Comparison of ENCODE assay signal across 25 cellular contexts in the genomic region with DNA sequence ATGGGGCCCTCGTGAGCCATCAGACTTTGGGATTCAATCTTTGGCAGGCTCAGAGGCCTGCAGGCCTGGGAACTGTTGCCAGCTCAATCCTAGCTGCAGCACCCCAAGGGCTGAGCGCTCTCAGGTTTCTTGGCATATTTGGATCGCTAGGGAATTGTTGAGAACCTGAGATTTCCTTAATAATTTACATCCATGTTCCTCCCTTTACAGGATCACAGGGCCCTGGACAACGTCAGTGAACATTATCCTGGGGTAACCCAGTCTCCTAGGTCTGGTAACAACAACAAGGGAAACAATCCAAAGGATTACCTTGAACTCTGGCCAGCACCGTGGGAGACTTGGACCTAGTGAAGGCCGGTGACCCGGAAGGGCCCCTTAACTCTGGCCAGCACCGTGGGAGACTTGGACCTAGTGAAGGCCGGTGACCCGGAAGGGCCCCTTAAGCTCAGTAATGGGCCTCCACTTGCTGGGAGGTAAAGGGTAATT. TPM values are rescaled to one million over a fixed set of nuclear protein-coding genes. Genes with fewer than 3 reads are reported as not detected.
DNase-seq lines count a peak whose midpoint lies in the region; ATAC-seq and TF ChIP-seq lines count a peak whose summit lies in the region.
"Had no signal": no experiment of that assay in that cellular context is flagged by ENCODE, and none has a peak within 500 bp of the region (broad histone marks: within the 10 kb centered on the region; RNA-seq: fewer than 3 reads in every experiment).

No MANE protein-coding gene starts in this region.

- peak; percentile 60 for DNase-seq in MG63
- DNase-seq in body of pancreas = peak in 3 of 4 donors; percentile 36 to 47 (median 37)
- DNase-seq in left kidney (ENCODE audit: low read depth, low spot score) = peak; percentile 72
- no peak for DNase-seq in MCF 10A (ENCODE audit: unreplicated experiment)
- DNase-seq in ascending aorta (ENCODE audit: low spot score in 2 of 2) = no peak
- DNase-seq in HK-2 (ENCODE audit: unreplicated experiment) = no peak
- DNase-seq: ACHN; activated CD4-positive, alpha-beta T cell treated with anti-CD3 and anti-CD28 coated beads for 1 hour; activated T-cell treated with anti-CD3 and anti-CD28 coated beads for 4 hours; BE2C; foreskin melanocyte; GM23248; IMR-90; mesenchymal stem cell; NCI-H1105 treated with DMSO at 0.1 percent for 48 hours; NCI-H2081; NCI-H345; Peyer's patch; stimulated activated CD4-positive, alpha-beta T cell treated with anti-CD3 and anti-CD28 coated beads, Interleukin-2, amount 100 ng/mL, for 48 hours; T-helper 1 cell had no signal

- H3K9me3 ChIP-seq in MG63 (no peaks in the 10 kb centered on the region), body of pancreas (no peaks in the 10 kb centered on the region), ascending aorta (no peaks in the 10 kb centered on the region)
- H3K9me3 ChIP-seq: BE2C, Peyer's patch, SJSA1 had no signal

- H3K4me1 ChIP-seq in body of pancreas (peaks cover 8% of the 10 kb centered on the region), rectal smooth muscle tissue (ENCODE audit: control insufficient read depth, insufficient read depth, low read length) (no peaks in the 10 kb centered on the region), ascending aorta (no peaks in the 10 kb centered on the region)
- H3K4me1 ChIP-seq: BE2C, Peyer's patch, SJSA1 had no signal

- no peak overlapping the region for H3K9ac ChIP-seq in rectal smooth muscle tissue (ENCODE audit: low read length)
- H3K9ac ChIP-seq: GM23248 had no signal

- no peak overlapping the region for H3K27ac Mint-ChIP-seq in MCF 10A (ENCODE audit: low read depth, unreplicated experiment)
- H3K27ac Mint-ChIP-seq: activated naive CD4-positive, alpha-beta T cell treated with anti-CD3 and anti-CD28 coated beads, Interleukin-2, amount 50 U/mL, for 72 hours; type B pancreatic cell had no signal

- CTCF ChIA-PET in MCF 10A (lab: Yijun Ruan, JAX) = interaction anchor here (1.0 to 2.6 kb wide), 4 partner anchors 12 to 44 kb away, joined by 3 to 15 read pairs (median 4); no protein-coding TSS in a partner anchor

- no peak overlapping the region for H3K4me3 ChIP-seq in MG63
- no peak overlapping the region for H3K4me3 ChIP-seq in body of pancreas
- H3K4me3 ChIP-seq in rectal smooth muscle tissue (ENCODE audit: low read length) = no peak overlapping the region
- H3K4me3 ChIP-seq in ascending aorta = no peak overlapping the region
- H3K4me3 ChIP-seq: GM23248, Peyer's patch, SJSA1 had no signal

- intact Hi-C loops in body of pancreas (cut with DNase I) (no loop called here), MCF 10A (cut with micrococcal nuclease) (no loop called here), ascending aorta (cut with DNase I) (no loop called here)

- H3K27me3 ChIP-seq in MG63 = no peaks in the 10 kb centered on the region
- H3K27me3 ChIP-seq in body of pancreas = no peaks in the 10 kb centered on the region
- no peaks in the 10 kb centered on the region for H3K27me3 ChIP-seq in rectal smooth muscle tissue (ENCODE audit: control insufficient read depth, insufficient read depth, low read length)
- H3K27me3 ChIP-seq in ascending aorta = no peaks in the 10 kb centered on the region
- H3K27me3 ChIP-seq: BE2C, Peyer's patch, SJSA1 had no signal

- TF ChIP-seq POLR2A in body of pancreas (IDR thresholded peaks at IDR 0.05) = no peak

- ATAC-seq in body of pancreas (peak; percentile 88), HG02798 (IDR thresholded peaks at IDR 0.05; ENCODE audit: poor library complexity, unreplicated experiment) (no peak)
- ATAC-seq: activated naive CD4-positive, alpha-beta T cell treated with anti-CD3 and anti-CD28 coated beads, Interleukin-2, amount 50 U/mL, for 72 hours had no signal

- no peaks in the 10 kb centered on the region for H3K36me3 Mint-ChIP-seq in MCF 10A (ENCODE audit: insufficient read depth, unreplicated experiment)
- H3K36me3 Mint-ChIP-seq: activated naive CD4-positive, alpha-beta T cell treated with anti-CD3 and anti-CD28 coated beads, Interleukin-2, amount 50 U/mL, for 72 hours; type B pancreatic cell had no signal

- H3K27ac ChIP-seq in body of pancreas (peak overlapping the region in 2 of 4 donors; percentile 4 to 58), rectal smooth muscle tissue (ENCODE audit: low read depth, low read length) (peak overlapping the region; percentile 2), ascending aorta (no peak overlapping the region)
- H3K27ac ChIP-seq: GM23248, Peyer's patch, SJSA1 had no signal

- TF ChIP-seq CTCF in body of pancreas (IDR thresholded peaks at IDR 0.05) = no peak
- TF ChIP-seq CTCF in MCF 10A (IDR thresholded peaks at IDR 0.05; ENCODE audit: unreplicated experiment) = no peak
- TF ChIP-seq CTCF in ascending aorta (IDR thresholded peaks at IDR 0.05) = no peak

- 36% methylated on average over 10 of the region's 10 CpGs for WGBS in body of pancreas, 2 donors

- no peaks in the 10 kb centered on the region for H3K36me3 ChIP-seq in MG63
- no peaks in the 10 kb centered on the region for H3K36me3 ChIP-seq in body of pancreas (replicated peaks in 1 of 2; ENCODE audit: insufficient read depth in 1 of 2, low read depth in 2 of 2)
- H3K36me3 ChIP-seq in rectal smooth muscle tissue (ENCODE audit: control insufficient read depth, insufficient read depth, low read length) = no peaks in the 10 kb centered on the region
- no peaks in the 10 kb centered on the region for H3K36me3 ChIP-seq in ascending aorta
- H3K36me3 ChIP-seq: BE2C, Peyer's patch, SJSA1 had no signal

- no peak overlapping the region for H3K4me3 Mint-ChIP-seq in MCF 10A (ENCODE audit: unreplicated experiment)
- H3K4me3 Mint-ChIP-seq: type B pancreatic cell had no signal

- POLR2A ChIA-PET in MCF 10A (lab: Yijun Ruan, JAX) = interaction anchor here (0.7 kb wide), 1 partner anchor 531 kb away, joined by 3 read pairs; no protein-coding TSS in a partner anchor

- no peaks in the 10 kb centered on the region for H3K9me3 Mint-ChIP-seq in MCF 10A (ENCODE audit: unreplicated experiment)
- H3K9me3 Mint-ChIP-seq: activated naive CD4-positive, alpha-beta T cell treated with anti-CD3 and anti-CD28 coated beads, Interleukin-2, amount 50 U/mL, for 72 hours; type B pancreatic cell had no signal

- BruUV-seq in MCF 10A (replicated peaks; lab: Mats Ljungman, UMichigan) = no TSS peak

- no peaks in the 10 kb centered on the region for H3K4me1 Mint-ChIP-seq in MCF 10A (ENCODE audit: insufficient read depth, unreplicated experiment)

- no peaks in the 10 kb centered on the region for H3K27me3 Mint-ChIP-seq in MCF 10A (ENCODE audit: insufficient read depth, unreplicated experiment)
- H3K27me3 Mint-ChIP-seq: type B pancreatic cell had no signal

RNA-seq across cellular contexts. Expression of a gene that starts 49.3 kb away (rescaled TPM):
- total RNA-seq in MG63 (2014; rRNA removed; shearing (Covaris generic); ENCODE audit: low replicate concordance) = 42.1 and 56.8 TPM in 2 replicates
- not detected for total RNA-seq in body of pancreas
- 33.4 and 44.5 TPM in 2 replicates for total RNA-seq in MCF 10A (2022)
- total RNA-seq in ascending aorta = not detected

Comparison
In these comparisons a context has a peak if more than half of its experiments do, and no peak if none do; other contexts are left out.
1. DNase-seq: peak in MG63 (single experiment), body of pancreas (3 of 4) and left kidney (single experiment); none in MCF 10A (single experiment), ascending aorta (0 of 2) and HK-2 (single experiment).
2. RNA of a gene that starts 49.3 kb away (total RNA-seq): 33.4 to 44.5 TPM in MCF 10A and 42.1 to 56.8 TPM in MG63; not detected in body of pancreas and not detected in ascending aorta (single experiment); every median in the first group is over 10 times any median in the second.